Comparison of ENCODE assay signal across 16 cellular contexts in genomic region chr10:90635111-90635798, GRCh38.
DNase-seq lines count a peak whose midpoint lies in the region; ATAC-seq and TF ChIP-seq lines count a peak whose summit lies in the region.
"Had no signal": no experiment of that assay in that cellular context is flagged by ENCODE, and none has a peak within 500 bp of the region (broad histone marks: within the 10 kb centered on the region; RNA-seq: fewer than 3 reads in every experiment).

No MANE protein-coding gene starts in this region.

- no peak overlapping the region for H3K4me3 ChIP-seq in heart left ventricle
- H3K4me3 ChIP-seq in fibroblast of the aortic adventitia (ENCODE audit: low read depth, low read length), result no peak overlapping the region
- no peak overlapping the region for H3K4me3 ChIP-seq in hepatocyte

- DNase-seq in heart left ventricle (peak in 2 of 5 donors; percentile 10 to 23), cardiac septum (ENCODE audit: low spot score) (no peak), NCI-H2081 treated with DMSO at 0.1 percent for 48 hours (lab: John Stamatoyannopoulos, UW) (peak; percentile 8), fibroblast of the aortic adventitia (ENCODE audit: low read depth) (peak; percentile 23), hepatocyte (ENCODE audit: low spot score) (no peak), GOT3 (lab: John Stamatoyannopoulos, UW) (no peak)
- DNase-seq: ACHN; CD4-positive, CD25-positive, alpha-beta regulatory T cell; NCI-H1694 treated with DMSO at 0.1 percent for 48 hours; NCI-H2171; NCI-H526 treated with DMSO at 0.1 percent for 48 hours had no signal

- ATAC-seq in heart left ventricle, result peak in 3 of 4 donors; percentile 31 to 65 (median 55)
- no peak for ATAC-seq in esophagus mucosa
- ATAC-seq: HCT116, Panc1, Right ventricle myocardium inferior, SK-N-SH treated with all-trans-retinoic acid at 6 μM for 48 hours had no signal

- H3K36me3 ChIP-seq in heart left ventricle (no peaks in the 10 kb centered on the region), hepatocyte (replicated peaks; ENCODE audit: insufficient read depth, low read depth) (no peaks in the 10 kb centered on the region)

- no peaks in the 10 kb centered on the region for H3K27me3 ChIP-seq in heart left ventricle
- no peaks in the 10 kb centered on the region for H3K27me3 ChIP-seq in hepatocyte

- TF ChIP-seq CTCF in heart left ventricle (IDR thresholded peaks at IDR 0.05), result no peak
- no peak for TF ChIP-seq CTCF in fibroblast of the aortic adventitia (IDR thresholded peaks at IDR 0.05; ENCODE audit: insufficient read depth, low read length)
- no peak for TF ChIP-seq CTCF in hepatocyte (IDR thresholded peaks at IDR 0.05; ENCODE audit: poor library complexity)

- H3K9me2 ChIP-seq in hepatocyte (replicated peaks; ENCODE audit: insufficient read depth), result no peaks in the 10 kb centered on the region

- no peaks in the 10 kb centered on the region for H4K20me1 ChIP-seq in hepatocyte (ENCODE audit: insufficient read depth, poor library complexity, severe bottlenecking)

- H3K79me2 ChIP-seq in hepatocyte, result no peaks in the 10 kb centered on the region

- no peak overlapping the region for H3K27ac ChIP-seq in heart left ventricle
- H3K27ac ChIP-seq in hepatocyte, result no peak overlapping the region

- 49 to 63% (median 53%) methylated on average over 2 of the region's 2 CpGs for WGBS in heart left ventricle, 4 donors
- 43% methylated on average over 2 of the region's 2 CpGs for WGBS in hepatocyte (ENCODE audit: low lambda C conversion rate, missing lambda C conversion rate)

- H3K9me3 ChIP-seq in heart left ventricle (no peaks in the 10 kb centered on the region), hepatocyte (ENCODE audit: low read depth) (no peaks in the 10 kb centered on the region)

- no peak for TF ChIP-seq POLR2A in heart left ventricle (IDR thresholded peaks at IDR 0.05)

- H2AFZ ChIP-seq in hepatocyte, result no peak overlapping the region

- no peak overlapping the region for H3K4me2 ChIP-seq in hepatocyte

- intact Hi-C loops in heart left ventricle (cut with DNase I), result no loop called here
- intact Hi-C loops in cardiac septum (cut with DNase I), result no loop called here

- H3K4me1 ChIP-seq in heart left ventricle (peaks cover 0 to 8% (median 0%) of the 10 kb centered on the region in 12 donors), hepatocyte (ENCODE audit: insufficient read depth) (no peaks in the 10 kb centered on the region)

Comparison
In these comparisons a context has a peak if more than half of its experiments do, and no peak if none do; other contexts are left out.
1. DNase-seq: peak in NCI-H2081 treated with DMSO at 0.1 percent for 48 hours (single experiment) and fibroblast of the aortic adventitia (single experiment); none in cardiac septum (single experiment), hepatocyte (single experiment) and GOT3 (single experiment).